16 cellular contexts compared by ENCODE assay signal in the genomic region with DNA sequence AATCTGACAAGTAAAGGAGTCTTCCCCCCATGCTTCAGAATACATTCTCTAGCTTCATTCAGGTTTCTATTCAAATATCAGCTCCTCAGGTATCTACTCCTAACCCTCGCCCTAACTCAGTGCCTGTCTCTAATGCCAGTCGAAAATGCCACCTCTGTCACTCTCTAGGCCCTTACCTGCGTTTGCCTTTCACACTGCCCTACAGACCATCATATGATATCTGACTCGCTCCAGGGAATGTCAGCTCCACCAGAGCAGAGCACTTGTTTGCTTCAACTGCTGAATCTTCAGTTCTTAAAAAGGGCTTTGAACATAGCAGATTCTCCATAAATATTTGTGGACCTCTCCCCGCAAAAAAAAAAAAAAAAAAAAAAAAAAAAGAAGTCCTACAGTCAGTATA. TPM values are rescaled to one million over a fixed set of nuclear protein-coding genes. Genes with fewer than 3 reads are reported as not detected.
DNase-seq lines count a peak whose midpoint lies in the region; ATAC-seq and TF ChIP-seq lines count a peak whose summit lies in the region.
"Had no signal": no experiment of that assay in that cellular context is flagged by ENCODE, and none has a peak within 500 bp of the region (broad histone marks: within the 10 kb centered on the region; RNA-seq: fewer than 3 reads in every experiment).

No MANE protein-coding gene starts in this region.

- WGBS in esophagus muscularis mucosa = 93% methylated on average over 5 of the region's 5 CpGs

- H3K27ac ChIP-seq in esophagus muscularis mucosa (replicated peaks in 1 of 4) = no peak overlapping the region
- peak overlapping the region; percentile 12 for H3K27ac ChIP-seq in lower lobe of right lung
- H3K27ac ChIP-seq in subcutaneous abdominal adipose tissue (ENCODE audit: low read depth, low read length) = peak overlapping the region; percentile 77
- H3K27ac ChIP-seq: BLaER1 had no signal

- no peak for DNase-seq in Right ventricle myocardium superior
- no peak for DNase-seq in left cardiac atrium
- DNase-seq in esophagus muscularis mucosa (ENCODE audit: extremely low spot score) = peak; percentile 82
- DNase-seq in lower lobe of right lung = no peak
- DNase-seq in medulla oblongata (ENCODE audit: extremely low spot score) = no peak
- DNase-seq in activated CD8-positive, alpha-beta memory T cell treated with anti-CD3 and anti-CD28 coated beads for 24 hours = no peak
- DNase-seq: 8988T; CD4-positive, alpha-beta memory T cell; DMS79 treated with DMSO at 0.1 percent for 48 hours; GF-D8; H9 had no signal

- peaks cover 6 to 25% (median 16%) of the 10 kb centered on the region in 4 donors for H3K4me1 ChIP-seq in esophagus muscularis mucosa
- peaks cover 17% of the 10 kb centered on the region for H3K4me1 ChIP-seq in lower lobe of right lung
- peaks cover 2 to 29% (median 9%) of the 10 kb centered on the region in 5 donors for H3K4me1 ChIP-seq in subcutaneous abdominal adipose tissue (ENCODE audit: control insufficient read depth in 5 of 5, insufficient read depth in 5 of 5, low read length in 5 of 5)

- intact Hi-C loops in Right ventricle myocardium superior (cut with DNase I) = no loop called here
- intact Hi-C loops in left cardiac atrium (cut with DNase I) = no loop called here
- intact Hi-C loops in esophagus muscularis mucosa (cut with DNase I) = no loop called here
- intact Hi-C loops in lower lobe of right lung (cut with DNase I) = no loop called here

- H3K9ac ChIP-seq in subcutaneous abdominal adipose tissue (ENCODE audit: low read length in 5 of 5) = no peak overlapping the region
- H3K9ac ChIP-seq: BLaER1 had no signal

- no peaks in the 10 kb centered on the region for H3K9me3 ChIP-seq in esophagus muscularis mucosa
- no peaks in the 10 kb centered on the region for H3K9me3 ChIP-seq in lower lobe of right lung
- no peaks in the 10 kb centered on the region for H3K9me3 ChIP-seq in subcutaneous abdominal adipose tissue (ENCODE audit: control insufficient read depth in 5 of 5, low read length in 5 of 5)
- H3K9me3 ChIP-seq: BLaER1 had no signal

- H3K27me3 ChIP-seq in esophagus muscularis mucosa (no peaks in the 10 kb centered on the region), lower lobe of right lung (ENCODE audit: low read depth) (no peaks in the 10 kb centered on the region), subcutaneous abdominal adipose tissue (ENCODE audit: control insufficient read depth in 5 of 5, insufficient read depth in 4 of 5, low read length in 5 of 5) (no peaks in the 10 kb centered on the region)
- H3K27me3 ChIP-seq: BLaER1 had no signal

- no peak for TF ChIP-seq POLR2A in esophagus muscularis mucosa (IDR thresholded peaks at IDR 0.05; ENCODE audit: low read depth)

- TF ChIP-seq CTCF in esophagus muscularis mucosa (IDR thresholded peaks at IDR 0.05) (no peak), lower lobe of right lung (IDR thresholded peaks at IDR 0.05) (no peak)

- H3K4me3 ChIP-seq in esophagus muscularis mucosa (no peak overlapping the region), lower lobe of right lung (no peak overlapping the region), subcutaneous abdominal adipose tissue (ENCODE audit: low read depth in 1 of 5, low read length in 5 of 5) (no peak overlapping the region)
- H3K4me3 ChIP-seq: BLaER1 had no signal

- H3K36me3 ChIP-seq in esophagus muscularis mucosa = no peaks in the 10 kb centered on the region
- H3K36me3 ChIP-seq in lower lobe of right lung = no peaks in the 10 kb centered on the region
- H3K36me3 ChIP-seq in subcutaneous abdominal adipose tissue (ENCODE audit: control insufficient read depth in 5 of 5, insufficient read depth in 5 of 5, low read length in 5 of 5) = peaks cover 0 to 4% (median 0%) of the 10 kb centered on the region in 5 donors
- H3K36me3 ChIP-seq: BLaER1 had no signal

- no peak for TF ChIP-seq EP300 in esophagus muscularis mucosa (IDR thresholded peaks at IDR 0.05)

- ATAC-seq in Right ventricle myocardium superior (ENCODE audit: poor library complexity) (peak; percentile 50), left cardiac atrium (no peak), lower lobe of right lung (no peak), GM21381 (IDR thresholded peaks at IDR 0.05; ENCODE audit: unreplicated experiment) (no peak)
- ATAC-seq: HepG2 had no signal

RNA-seq across cellular contexts. Expression of a gene that starts 46.7 kb away (rescaled TPM):
- total RNA-seq in Right ventricle myocardium superior = 5.6 TPM
- total RNA-seq in left cardiac atrium = 1 to 10 TPM; 3.3 to 5.8 TPM
- total RNA-seq in esophagus muscularis mucosa = 1 to 10 TPM; 4.2 to 6.1 (median 4.9) TPM
- 26.4 TPM for total RNA-seq in lower lobe of right lung
- total RNA-seq: A673, HepG2 had no signal

Comparison
In these comparisons a context has a peak if more than half of its experiments do, and no peak if none do; other contexts are left out.
1. H3K27ac ChIP-seq: peak in lower lobe of right lung (single experiment) and subcutaneous abdominal adipose tissue (single experiment); none in esophagus muscularis mucosa (0 of 4).